1 cellular context compared by ENCODE assay signal in the genomic region with DNA sequence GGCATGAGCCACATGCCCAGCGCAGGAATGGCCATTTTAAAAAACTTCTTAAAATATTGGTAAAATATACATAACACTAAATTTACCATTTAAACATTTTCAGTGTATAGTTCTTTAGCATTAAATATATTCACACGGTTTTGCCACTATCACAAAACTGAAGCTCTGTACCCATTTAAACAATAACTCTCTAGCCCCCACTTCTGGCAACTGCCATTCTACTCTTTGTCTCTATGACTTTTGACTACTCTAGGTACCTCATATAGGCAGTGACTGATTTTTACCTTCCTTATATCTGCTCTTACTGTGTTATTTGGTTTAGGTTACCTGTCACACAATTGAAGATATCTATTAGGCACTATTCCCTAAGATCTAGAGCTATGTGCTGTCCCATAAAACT.
TF ChIP-seq lines count a peak whose summit lies in the region.

No MANE protein-coding gene starts in this region.

TF ChIP-seq in K562, 482 proteins besides CTCF, POLR2A, EP300 and RAD21:
- TF ChIP-seq FOSL1 (tag; conservative IDR thresholded peaks at IDR 0.05) (no peak), TOE1 (IDR thresholded peaks at IDR 0.05; ENCODE audit: borderline replicate concordance) (no peak), TOE1 (CRISPR knock-in tag; IDR thresholded peaks at IDR 0.05; ENCODE audit: borderline replicate concordance, low read depth) (no peak), HEY1 (CRISPR knock-in tag; IDR thresholded peaks at IDR 0.05; ENCODE audit: borderline replicate concordance) (no peak), CCAR2 (IDR thresholded peaks at IDR 0.05; ENCODE audit: low read depth, low read length) (no peak), BDP1 (IDR thresholded peaks at IDR 0.05; ENCODE audit: insufficient read depth, insufficient read length) (no peak), CBFB (CRISPR knock-in tag; IDR thresholded peaks at IDR 0.05) (no peak), RBM14 (IDR thresholded peaks at IDR 0.05; ENCODE audit: borderline replicate concordance, insufficient read depth, low read depth, low read length) (no peak), POLR2AphosphoS5 (IDR thresholded peaks at IDR 0.05; ENCODE audit: control insufficient read depth, insufficient read depth, low read depth, low read length) (no peak), HBP1 (CRISPR knock-in tag; IDR thresholded peaks at IDR 0.05) (no peak), ETS2 (tag; IDR thresholded peaks at IDR 0.05; ENCODE audit: borderline replicate concordance, poor library complexity, severe bottlenecking) (no peak), SREBF2 (CRISPR knock-in tag; IDR thresholded peaks at IDR 0.05) (no peak), FOXK1 (CRISPR knock-in tag; IDR thresholded peaks at IDR 0.05; ENCODE audit: borderline replicate concordance) (no peak)
TF ChIP-seq in K562: peak in this region for 0.
